Comparison of ENCODE assay signal across 31 cellular contexts in genomic region chr5:119681734-119682133, GRCh38. TPM values are rescaled to one million over a fixed set of nuclear protein-coding genes. Genes with fewer than 3 reads are reported as not detected.
"Had no signal": no experiment of that assay in that cellular context is flagged by ENCODE, and none has a peak within 500 bp of the region (broad histone marks: within the 10 kb centered on the region; RNA-seq: fewer than 3 reads in every experiment).

No MANE protein-coding gene starts in this region.

- H3K4me2 ChIP-seq: hepatocyte had no signal

- ATAC-seq: activated CD4-positive, CD25-positive, alpha-beta regulatory T cell treated with anti-CD3 and anti-CD28 coated beads, Interleukin-2, amount 50 U/mL, for 24 hours; activated CD8-positive, alpha-beta T cell treated with anti-CD3 and anti-CD28 coated beads, Interleukin-2, amount 10 ng/mL, durations not matched to agents 7 days and 5 days; body of pancreas; pancreas; psoas muscle had no signal

- H3K9me3 ChIP-seq: body of pancreas, neutrophil, pancreas, psoas muscle, right atrium auricular region, tibial artery had no signal

- H3K27ac ChIP-seq: body of pancreas, cardiac muscle cell, hepatocyte, left ventricle myocardium inferior, neutrophil, pancreas, psoas muscle, right atrium auricular region, tibial artery, VCaP had no signal

- H3K27me3 ChIP-seq: body of pancreas, cardiac muscle cell, hepatocyte, neutrophil, pancreas, right atrium auricular region, tibial artery had no signal

- H3K4me3 ChIP-seq: body of pancreas, cardiac muscle cell, hepatocyte, left ventricle myocardium inferior, pancreas, psoas muscle, right atrium auricular region, tibial artery had no signal

- H3K4me1 ChIP-seq: left ventricle myocardium inferior, psoas muscle, right atrium auricular region, tibial artery had no signal

- H3K36me3 ChIP-seq: cardiac muscle cell, left ventricle myocardium inferior, neutrophil, pancreas, right atrium auricular region, tibial artery had no signal

- DNase-seq: activated CD4-positive, alpha-beta T cell treated with anti-CD3 and anti-CD28 coated beads, Interleukin-2, amount 10 ng/mL, durations not matched to agents 7 days and 5 days; activated CD8-positive, alpha-beta T cell treated with anti-CD3 and anti-CD28 coated beads, Interleukin-2, amount 10 ng/mL, durations not matched to agents 7 days and 5 days; activated gamma-delta T cell; anterior cingulate cortex; body of pancreas; effector CD4-positive, alpha-beta T cell; erythroblast; foreskin fibroblast; immature natural killer cell; left ventricle myocardium inferior; psoas muscle; stimulated activated CD4-positive, alpha-beta T cell treated with anti-CD3 and anti-CD28 coated beads, Interleukin-12 subunit alpha, Interleukin-12 subunit beta, amount 100 ng/mL, for 4 hours; stimulated activated CD4-positive, alpha-beta T cell treated with anti-CD3 and anti-CD28 coated beads, Interleukin-4, amount 100 ng/mL, for 4 hours; substantia nigra; tibial artery had no signal

RNA-seq across cellular contexts. Expression of gene FAM170A, which starts 52.4 kb away (rescaled TPM):
- total RNA-seq: activated CD4-positive, alpha-beta T cell treated with anti-CD3 and anti-CD28 coated beads, Interleukin-2, amount 10 ng/mL, durations not matched to agents 7 days and 5 days; activated CD8-positive, alpha-beta T cell treated with anti-CD3 and anti-CD28 coated beads, Interleukin-2, amount 10 ng/mL, durations not matched to agents 7 days and 5 days; activated T-helper 1 cell treated with anti-CD3 and anti-CD28 coated beads, Interleukin-12 subunit alpha, Interleukin-12 subunit beta, Interleukin-2, Interleukin-4 antibody, amounts not matched to agents 30 ng/mL and 10 ng/mL and 1 ng/mL, durations not matched to agents 14 hours and 24 hours and 36 hours; cardiac muscle cell; cerebellum; fibroblast of lung; hepatocyte; kidney epithelial cell; left ventricle myocardium inferior; lung microvascular endothelial cell; natural killer cell treated with Interleukin-12 subunit alpha and Interleukin-12 subunit beta and Interleukin-15 and Interleukin-18, amount 100 ng/mL, for 72 hours; pancreas; psoas muscle; right atrium auricular region; skeletal muscle tissue; T-helper 2 cell treated with Interferon-gamma antibody and Interleukin-4, amounts not matched to agents 100 ng/mL and 5 ng/mL, for 36 hours; urinary bladder had no signal
- polyA plus RNA-seq: cardiac muscle cell, fibroblast of lung, hepatocyte, immature natural killer cell, urinary bladder had no signal
